Comparison of ENCODE assay signal across 17 cellular contexts in genomic region chr4:126123933-126124332, GRCh38.
"Had no signal": no experiment of that assay in that cellular context is flagged by ENCODE, and none has a peak within 500 bp of the region (broad histone marks: within the 10 kb centered on the region; RNA-seq: fewer than 3 reads in every experiment).

No MANE protein-coding gene starts in this region.

- H3K36me3 ChIP-seq: cardiac muscle cell, right lobe of liver, upper lobe of left lung had no signal

- ATAC-seq: activated CD8-positive, alpha-beta memory T cell treated with anti-CD3 and anti-CD28 coated beads, Interleukin-2, amount 10 ng/mL, durations not matched to agents 7 days and 5 days; psoas muscle; right lobe of liver; stimulated activated naive CD8-positive, alpha-beta T cell treated with anti-CD3 and anti-CD28 coated beads, Interleukin-15, Interleukin-2, amounts not matched to agents 100 U/mL and 50 U/mL, for 24 hours had no signal

- H3K4me3 ChIP-seq: cardiac muscle cell, psoas muscle, right lobe of liver, upper lobe of left lung had no signal

- H3K9me3 ChIP-seq: psoas muscle, right lobe of liver, upper lobe of left lung had no signal

- H3K27me3 ChIP-seq: cardiac muscle cell, right lobe of liver, upper lobe of left lung had no signal

- DNase-seq: activated CD4-positive, alpha-beta T cell treated with anti-CD3 and anti-CD28 coated beads, Interleukin-2, amount 50 U/mL, for 48 hours; activated CD4-positive, CD25-positive, alpha-beta regulatory T cell treated with anti-CD3 and anti-CD28 coated beads, Interleukin-2, amount 50 U/mL, for 72 hours; activated CD8-positive, alpha-beta memory T cell treated with anti-CD3 and anti-CD28 coated beads, Interleukin-2, amount 10 ng/mL, durations not matched to agents 7 days and 5 days; activated effector memory CD4-positive, alpha-beta T cell treated with anti-CD3 and anti-CD28 coated beads, Interleukin-2, amount 50 U/mL, for 16 hours; activated T-cell treated with anti-CD3 and anti-CD28 coated beads, Interleukin-2, amount 50 U/mL, for 24 hours; aorta; effector CD4-positive, alpha-beta T cell; mammary epithelial cell; occipital lobe; psoas muscle; right lobe of liver; stimulated activated CD4-positive, alpha-beta T cell treated with anti-CD3 and anti-CD28 coated beads, Interleukin-4, amount 100 ng/mL, for 1 hour; stimulated activated CD8-positive, alpha-beta memory T cell treated with anti-CD3 and anti-CD28 coated beads, Interleukin-4, amount 100 ng/mL, for 48 hours; stimulated activated naive CD8-positive, alpha-beta T cell treated with anti-CD3 and anti-CD28 coated beads, Interleukin-15, Interleukin-2, amounts not matched to agents 100 U/mL and 50 U/mL, for 24 hours; T-helper 2 cell; upper lobe of left lung had no signal

- H3K4me1 ChIP-seq: psoas muscle, right lobe of liver, upper lobe of left lung had no signal
